In genomic region chr7:50069613-50070012, GRCh38 we compare ENCODE assay signal across 9 cellular contexts. TPM values are rescaled to one million over a fixed set of nuclear protein-coding genes. Genes with fewer than 3 reads are reported as not detected.
DNase-seq lines count a peak whose midpoint lies in the region; ATAC-seq and TF ChIP-seq lines count a peak whose summit lies in the region.
"Had no signal": no experiment of that assay in that cellular context is flagged by ENCODE, and none has a peak within 500 bp of the region (broad histone marks: within the 10 kb centered on the region; RNA-seq: fewer than 3 reads in every experiment).

No MANE protein-coding gene starts in this region.

- H3K27me3 ChIP-seq in heart left ventricle: no peaks in the 10 kb centered on the region
- no peaks in the 10 kb centered on the region for H3K27me3 ChIP-seq in skeletal muscle tissue (ENCODE audit: control insufficient read depth in 3 of 3, insufficient read depth in 3 of 3, low read length in 3 of 3)

- 27 to 44% (median 34%) methylated on average over 8 of the region's 8 CpGs for WGBS in heart left ventricle, 4 donors

- peak overlapping the region; percentile 76 to 84 (median 83) for H3K9ac ChIP-seq in skeletal muscle tissue (ENCODE audit: low read depth in 1 of 3, low read length in 3 of 3)

- H3K9me3 ChIP-seq in heart left ventricle: peaks cover 0 to 30% (median 16%) of the 10 kb centered on the region in 12 donors
- H3K9me3 ChIP-seq in skeletal muscle tissue (ENCODE audit: control insufficient read depth in 3 of 3, low read length in 3 of 3): peaks cover 2 to 6% (median 3%) of the 10 kb centered on the region in 3 donors

- ATAC-seq in GM19397 (IDR thresholded peaks at IDR 0.05; ENCODE audit: unreplicated experiment) (peak; percentile 68), HG03442 (IDR thresholded peaks at IDR 0.05; ENCODE audit: unreplicated experiment) (peak; percentile 85), heart left ventricle (peak; percentile 50 to 84 (median 83))

- DNase-seq in CD14-positive monocyte (ENCODE audit: low spot score) (no peak), heart left ventricle (peak in 3 of 5 donors; percentile 25 to 59 (median 32)), T-helper 9 cell (no peak), erythroblast (lab: John Stamatoyannopoulos, UW) (no peak)
- peak; percentile 68 for DNase-seq in activated CD4-positive, alpha-beta T cell treated with anti-CD3 and anti-CD28 coated beads, Interleukin-2, amount 10 ng/mL, durations not matched to agents 7 days and 5 days

- H3K4me3 Mint-ChIP-seq in CD14-positive monocyte: peak overlapping the region; percentile 93 to 94
- H3K4me3 Mint-ChIP-seq in activated CD4-positive, alpha-beta T cell treated with anti-CD3 and anti-CD28 coated beads, Interleukin-2, amount 10 ng/mL, durations not matched to agents 7 days and 5 days: peak overlapping the region; percentile 83

- no peak for TF ChIP-seq CTCF in CD14-positive monocyte (IDR thresholded peaks at IDR 0.05)
- TF ChIP-seq CTCF in heart left ventricle (IDR thresholded peaks at IDR 0.05): no peak

- peak overlapping the region in 6 of 7 donors; percentile 46 to 94 (median 80) for H3K27ac Mint-ChIP-seq in CD14-positive monocyte
- peak overlapping the region; percentile 97 for H3K27ac Mint-ChIP-seq in activated CD4-positive, alpha-beta T cell treated with anti-CD3 and anti-CD28 coated beads, Interleukin-2, amount 10 ng/mL, durations not matched to agents 7 days and 5 days

- H3K4me1 ChIP-seq in heart left ventricle (peaks cover 0 to 17% (median 12%) of the 10 kb centered on the region in 12 donors), skeletal muscle tissue (ENCODE audit: control insufficient read depth in 3 of 3, insufficient read depth in 3 of 3, low read length in 3 of 3) (peaks cover 12 to 20% (median 15%) of the 10 kb centered on the region in 3 donors)

- POLR2A ChIA-PET in activated CD4-positive, alpha-beta T cell treated with anti-CD3 and anti-CD28 coated beads, Interleukin-2, amount 10 ng/mL, durations not matched to agents 7 days and 5 days (lab: Charles Lee): interaction anchor here (0.6 kb wide), 1 partner anchor 29 kb away, joined by 3 read pairs; no protein-coding TSS in a partner anchor

- H3K36me3 Mint-ChIP-seq in CD14-positive monocyte: no peaks in the 10 kb centered on the region
- H3K36me3 Mint-ChIP-seq in activated CD4-positive, alpha-beta T cell treated with anti-CD3 and anti-CD28 coated beads, Interleukin-2, amount 10 ng/mL, durations not matched to agents 7 days and 5 days (ENCODE audit: low read depth): peaks cover 15% of the 10 kb centered on the region

- H3K27ac ChIP-seq in heart left ventricle: peak overlapping the region in 9 of 12 donors; percentile 25 to 87 (median 45)
- H3K27ac ChIP-seq in skeletal muscle tissue (ENCODE audit: low read depth, low read length): no peak overlapping the region

- no peak for TF ChIP-seq POLR2A in heart left ventricle (IDR thresholded peaks at IDR 0.05)
- no peak for TF ChIP-seq POLR2A in erythroblast (IDR thresholded peaks at IDR 0.05; ENCODE audit: low read length)

- intact Hi-C loops in CD14-positive monocyte (cut with micrococcal nuclease) (no loop called here), heart left ventricle (cut with DNase I) (no loop called here)

- H3K27me3 Mint-ChIP-seq in CD14-positive monocyte (ENCODE audit: low read depth in 3 of 3): peaks cover 0 to 1% (median 1%) of the 10 kb centered on the region in 3 donors
- H3K27me3 Mint-ChIP-seq in activated CD4-positive, alpha-beta T cell treated with anti-CD3 and anti-CD28 coated beads, Interleukin-2, amount 10 ng/mL, durations not matched to agents 7 days and 5 days: peaks cover 9% of the 10 kb centered on the region

- peaks cover 13 to 26% (median 15%) of the 10 kb centered on the region in 7 donors for H3K9me3 Mint-ChIP-seq in CD14-positive monocyte
- peaks cover 28% of the 10 kb centered on the region for H3K9me3 Mint-ChIP-seq in activated CD4-positive, alpha-beta T cell treated with anti-CD3 and anti-CD28 coated beads, Interleukin-2, amount 10 ng/mL, durations not matched to agents 7 days and 5 days

- CTCF ChIA-PET in activated CD4-positive, alpha-beta T cell treated with anti-CD3 and anti-CD28 coated beads, Interleukin-2, amount 10 ng/mL, durations not matched to agents 7 days and 5 days (lab: Charles Lee): interaction anchor here (1.4 kb wide), 1 partner anchor 421 kb away, joined by 3 read pairs; no protein-coding TSS in a partner anchor

- H3K4me3 ChIP-seq in heart left ventricle: peak overlapping the region; percentile 6 to 74 (median 60)
- peak overlapping the region; percentile 72 to 91 (median 74) for H3K4me3 ChIP-seq in skeletal muscle tissue (ENCODE audit: low read length in 3 of 3)

- H3K36me3 ChIP-seq in heart left ventricle (no peaks in the 10 kb centered on the region), skeletal muscle tissue (ENCODE audit: control insufficient read depth in 3 of 3, insufficient read depth in 3 of 3, low read length in 3 of 3) (no peaks in the 10 kb centered on the region)

- peaks cover 18% of the 10 kb centered on the region for H3K4me1 Mint-ChIP-seq in CD14-positive monocyte
- H3K4me1 Mint-ChIP-seq in activated CD4-positive, alpha-beta T cell treated with anti-CD3 and anti-CD28 coated beads, Interleukin-2, amount 10 ng/mL, durations not matched to agents 7 days and 5 days: peaks cover 28% of the 10 kb centered on the region

RNA-seq across cellular contexts. Expression of gene ZPBP, which starts 23.4 kb away (rescaled TPM):
- not detected for polyA plus RNA-seq in CD14-positive monocyte
- total RNA-seq in activated CD4-positive, alpha-beta T cell treated with anti-CD3 and anti-CD28 coated beads, Interleukin-2, amount 10 ng/mL, durations not matched to agents 7 days and 5 days: not detected
- total RNA-seq in heart left ventricle: not detected
- polyA plus RNA-seq in heart left ventricle: not detected
- not detected for total RNA-seq in skeletal muscle tissue
- total RNA-seq: glomerular endothelial cell had no signal

Comparison
In these comparisons a context has a peak if more than half of its experiments do, and no peak if none do; other contexts are left out.
1. DNase-seq: peak in activated CD4-positive, alpha-beta T cell treated with anti-CD3 and anti-CD28 coated beads, Interleukin-2, amount 10 ng/mL, durations not matched to agents 7 days and 5 days (single experiment) and heart left ventricle (3 of 5); none in CD14-positive monocyte (single experiment), T-helper 9 cell (single experiment) and erythroblast (0 of 2).
2. Peak in every context shown above with its lines, with median percentiles within 50 percentile points of each other: ATAC-seq.